In genomic region chr15:83198476-83198875, GRCh38 we compare ENCODE assay signal across 26 cellular contexts. TPM values are rescaled to one million over a fixed set of nuclear protein-coding genes. Genes with fewer than 3 reads are reported as not detected.
DNase-seq lines count a peak whose midpoint lies in the region; ATAC-seq, FAIRE-seq and TF ChIP-seq lines count a peak whose summit lies in the region.
"Had no signal": no experiment of that assay in that cellular context is flagged by ENCODE, and none has a peak within 500 bp of the region (broad histone marks: within the 10 kb centered on the region; RNA-seq: fewer than 3 reads in every experiment).

No MANE protein-coding gene starts in this region.

- BruUV-seq in K562 (replicated peaks; lab: Mats Ljungman, UMichigan) = no TSS peak

- H3K9me1 ChIP-seq in K562 (ENCODE audit: control insufficient read depth, insufficient read depth, low read length) = no peaks in the 10 kb centered on the region

- CTCF ChIA-PET in K562 (lab: Yijun Ruan, JAX; ENCODE audit: low intra/inter-chr PET ratio) = no interaction called here

- TF ChIP-seq EP300 in K562 (IDR thresholded peaks at IDR 0.05; ENCODE audit: low read length) = no peak

- H3K27ac ChIP-seq in K562 (ENCODE audit: extremely low read depth, low read depth, low read length) = no peak overlapping the region
- H3K27ac ChIP-seq: stomach, transverse colon had no signal

- TF ChIP-seq POLR2A in K562 (conservative IDR thresholded peaks at IDR 0.05) = no peak

- H3K4me3 ChIP-seq in GM12865 (ENCODE audit: low read depth, low read length) = peak overlapping the region; percentile 29
- no peak overlapping the region for H3K4me3 ChIP-seq in K562
- H3K4me3 ChIP-seq: spleen, stomach, transverse colon had no signal

- in situ Hi-C loops in K562 (cut with MboI) = no loop called here

- DNase-seq in GM12865 (ENCODE audit: low read depth) (peak; percentile 61), K562 (ENCODE audit: extremely low read depth in 1 of 4, low spot score in 3 of 4) (no peak), COLO829 (ENCODE audit: low spot score) (no peak), NCI-H524 (lab: John Stamatoyannopoulos, UW) (no peak), left lobe of liver (ENCODE audit: low spot score) (no peak)
- no peak for DNase-seq in activated CD4-positive, alpha-beta T cell treated with anti-CD3 and anti-CD28 coated beads, Interleukin-2, amount 50 U/mL, for 1 hour
- DNase-seq: CD4-positive, alpha-beta memory T cell; central memory CD4-positive, alpha-beta T cell; glutamatergic neuron; HCEC 1CT; Kasumi-1; mesenchymal stem cell; naive B cell; NCI-H1092; NCI-H2081; NCI-H510A treated with DMSO at 0.1 percent for 48 hours; NK-92 treated with Interleukin-12 subunit alpha and Interleukin-12 subunit beta, amount 100 ng/mL, for 24 hours; spleen; stimulated activated CD4-positive, alpha-beta T cell treated with anti-CD3 and anti-CD28 coated beads, Interleukin-4, amount 100 ng/mL, for 1 hour; stomach; transverse colon had no signal

- POLR2A ChIA-PET in K562 (lab: Yijun Ruan, JAX) = no interaction called here

- H3K4me1 ChIP-seq in K562 (replicated peaks in 1 of 2; ENCODE audit: control insufficient read depth in 2 of 2, insufficient read depth in 2 of 2, low read length in 2 of 2) = peaks cover 0 to 9% of the 10 kb centered on the region in 2 experiments; a peak in 3 of 5 replicates

- H3K4me2 ChIP-seq in K562 (ENCODE audit: insufficient read depth, low read length) = no peak overlapping the region

- FAIRE-seq in K562 (lab: Jason Lieb, UNC) = no peak
- FAIRE-seq: astrocyte, endothelial cell of umbilical vein, RCC 7860 had no signal

- 16% methylated on average over 3 of the region's 3 CpGs for WGBS in K562 (ENCODE audit: insufficient coverage, low coverage, missing lambda C conversion rate)

- H4K20me1 ChIP-seq in K562 (replicated peaks; ENCODE audit: control insufficient read depth, insufficient read depth, low read length) = no peaks in the 10 kb centered on the region

- H3K27me3 ChIP-seq in K562 (ENCODE audit: control insufficient read depth in 2 of 2, insufficient read depth in 2 of 2, low read length in 2 of 2) = no peaks in the 10 kb centered on the region
- H3K27me3 ChIP-seq: spleen, stomach, transverse colon had no signal

- H2AFZ ChIP-seq in K562 (ENCODE audit: low read depth, low read length) = no peak overlapping the region

- intact Hi-C loops in K562 (cut with micrococcal nuclease) = no loop called here

- H3K9me3 ChIP-seq in K562 (replicated peaks; ENCODE audit: control insufficient read depth, insufficient read depth, low read depth, low read length) = no peaks in the 10 kb centered on the region
- H3K9me3 ChIP-seq: spleen, stomach, transverse colon had no signal

- peak; percentile 32 for ATAC-seq in GM18511 (IDR thresholded peaks at IDR 0.05; ENCODE audit: unreplicated experiment)
- peak; percentile 18 for ATAC-seq in HG03135 (IDR thresholded peaks at IDR 0.05; ENCODE audit: unreplicated experiment)
- ATAC-seq in K562 = no peak
- ATAC-seq in left lobe of liver = no peak

- TF ChIP-seq CTCF in GM12865 (IDR thresholded peaks at IDR 0.05; ENCODE audit: insufficient read depth, low read depth, low read length, missing control alignments) (no peak), K562 (IDR thresholded peaks at IDR 0.05 in 2 of 3, conservative IDR thresholded peaks at IDR 0.05 in 1 of 3; ENCODE audit: insufficient read depth in 2 of 3, low read depth in 1 of 3, low read length in 3 of 3) (no peak)

- H3K36me3 ChIP-seq in K562 (ENCODE audit: control insufficient read depth, insufficient read depth, low read length) = no peaks in the 10 kb centered on the region
- H3K36me3 ChIP-seq: spleen, stomach, transverse colon had no signal

- peaks cover 33% of the 10 kb centered on the region for H3K79me2 ChIP-seq in K562 (ENCODE audit: control insufficient read depth, insufficient read depth, low read length)

- TF ChIP-seq RAD21 in K562 (CRISPR knock-in tag; conservative IDR thresholded peaks at IDR 0.05 in 1 of 2, IDR thresholded peaks at IDR 0.05 in 1 of 2) = no peak

- no peak overlapping the region for H3K9ac ChIP-seq in K562 (ENCODE audit: insufficient read depth in 1 of 2, low read depth in 2 of 2, low read length in 2 of 2)

TF ChIP-seq in K562, 482 proteins besides CTCF, POLR2A, EP300 and RAD21:
- no peak for TF ChIP-seq RUNX1 (IDR thresholded peaks at IDR 0.05; ENCODE audit: low read depth)
- peak; percentile 55; the same call in 1 of the 2 replicates for TF ChIP-seq NR2C1 (IDR thresholded peaks at IDR 0.05)
- TF ChIP-seq NR2C1 (tag; IDR thresholded peaks at IDR 0.05) = 0 out of 2 replicates have a peak, but pooled peaks have one; percentile 24
- no peak for TF ChIP-seq NFATC3 (IDR thresholded peaks at IDR 0.05)
- TF ChIP-seq MNT (conservative IDR thresholded peaks at IDR 0.05) = peak in 1 of 2 experiments; percentile 36; a peak in 1 of 4 replicates

RNA-seq across cellular contexts. Expression of gene HDGFL3, which starts 9.1 kb away (rescaled TPM):
- 5.1 and 15.8 TPM in 2 replicates for total RNA-seq in K562 (2011; cell fraction: chromatin; rRNA removed; ENCODE audit: low replicate concordance)
- 2.6 and 3.2 TPM in 2 replicates for total RNA-seq in K562 (2011; cell fraction: nucleolus; rRNA removed)
- 4.5 and 7.9 TPM in 2 replicates for total RNA-seq in K562 (2011; cell fraction: nucleoplasm; rRNA removed)
- 30.2 and 31.4 TPM in 2 replicates for total RNA-seq in K562 (2014; rRNA removed)
- 41.1 and 46.3 TPM in 2 replicates for total RNA-seq in K562 (2014; rRNA removed; fragmentation: Illumina TruSeq; extraction: Trizol)
- 39.5 and 41.0 TPM in 2 replicates for total RNA-seq in K562 (2015; rRNA removed; fragmentation: Illumina TruSeq; extraction: Trizol)
- 33.6 and 37.6 TPM in 2 replicates for total RNA-seq in K562 (2021)
- polyA plus RNA-seq in K562 (2011; rRNA removed) = 6.8 and 10.9 TPM in 2 replicates
- 0.24 and 2.7 TPM in 2 replicates for polyA plus RNA-seq in K562 (2011; cell fraction: cytosol; rRNA removed)
- 0.82 and 4.2 TPM in 2 replicates for polyA plus RNA-seq in K562 (2011; cell fraction: nucleus; rRNA removed)
- 21.3 and 25.2 TPM in 2 replicates for polyA plus RNA-seq in K562 (2012)
- 34.4 and 42.0 TPM in 2 replicates for polyA plus RNA-seq in K562 (2014; fragmentation: Illumina TruSeq; extraction: Trizol)
- polyA plus RNA-seq in K562 (2014; fragmentation: Nextera tagmentation; extraction: Ambion mirVana) = 1 to 10 TPM; 6.7 to 7.5 TPM
- polyA plus RNA-seq in K562 (2014; rRNA removed) = 16.8 and 27.7 TPM in 2 replicates
- 4.3 and 13.1 TPM in 2 replicates for polyA minus RNA-seq in K562 (2011; rRNA and poly(A)+ RNA removed)
- 7.0 and 7.6 TPM in 2 replicates for polyA minus RNA-seq in K562 (2011; cell fraction: cytosol; rRNA and poly(A)+ RNA removed)
- 0.54 and 6.2 TPM in 2 replicates for polyA minus RNA-seq in K562 (2011; cell fraction: nucleus; rRNA and poly(A)+ RNA removed)
- 1.4 TPM for total RNA-seq in left lobe of liver

Comparison
In these comparisons a context has a peak if more than half of its experiments do, and no peak if none do; other contexts are left out.
1. ATAC-seq: peak in GM18511 (single experiment) and HG03135 (single experiment); none in K562 (single experiment) and left lobe of liver (single experiment).